Comparison of ENCODE assay signal across 1 cellular context in genomic region chr7:129572205-129572604, GRCh38.
TF ChIP-seq lines count a peak whose summit lies in the region.

No MANE protein-coding gene starts in this region.

TF ChIP-seq in HEK293, 187 proteins besides CTCF, POLR2A, EP300 and RAD21 (continued from another document):
- TF ChIP-seq ZNF518A (tag by site-specific recombination; conservative IDR thresholded peaks at IDR 0.05; ENCODE audit: low read depth) (peak; percentile 57; the same call in 1 of the 2 replicates), ZNF426 (tag by site-specific recombination; IDR thresholded peaks at IDR 0.05) (peak; percentile 41), ZBTB49 (tag by site-specific recombination; IDR thresholded peaks at IDR 0.05; ENCODE audit: low read depth) (no peak), ZNF394 (tag by site-specific recombination; IDR thresholded peaks at IDR 0.05; ENCODE audit: borderline replicate concordance) (peak; percentile 75; the same call in 1 of the 2 replicates)
TF ChIP-seq in HEK293: peak in this region for 5.
